ENCODE assay signal across 16 cellular contexts in genomic region chr14:104420990-104421389, GRCh38.
"Had no signal": no experiment of that assay in that cellular context is flagged by ENCODE, and none has a peak within 500 bp of the region (broad histone marks: within the 10 kb centered on the region; RNA-seq: fewer than 3 reads in every experiment).

No MANE protein-coding gene starts in this region.

- H3K36me3 ChIP-seq: ascending aorta, right lobe of liver, spleen, thyroid gland had no signal

- H3K4me3 ChIP-seq: ascending aorta, dorsolateral prefrontal cortex, psoas muscle, right lobe of liver, spleen, thyroid gland had no signal

- ATAC-seq: natural killer cell, psoas muscle, right lobe of liver, T-cell had no signal

- H3K4me2 ChIP-seq: SK-N-SH had no signal

- H3K27me3 ChIP-seq: ascending aorta, right lobe of liver, spleen, thyroid gland had no signal

- H3K27ac ChIP-seq: ascending aorta, dorsolateral prefrontal cortex, psoas muscle, right lobe of liver, spleen, thyroid gland had no signal

- H3K4me1 ChIP-seq: ascending aorta, psoas muscle, right lobe of liver had no signal

- H3K9me3 ChIP-seq: ascending aorta, psoas muscle, right lobe of liver, SK-N-SH, spleen, thyroid gland had no signal

- H3K9ac ChIP-seq: SK-N-SH had no signal

- DNase-seq: activated CD4-positive, alpha-beta T cell treated with anti-CD3 and anti-CD28 coated beads, Interleukin-2, amount 50 U/mL, for 48 hours; activated naive CD4-positive, alpha-beta T cell treated with Interleukin-2 at 50 U/mL for 16 hours; mammary epithelial cell; natural killer cell; nucleus accumbens; psoas muscle; SHP77; spleen; stimulated activated CD4-positive, alpha-beta T cell treated with anti-CD3 and anti-CD28 coated beads, Interleukin-1b, Interleukin-23, amount 100 ng/mL, for 48 hours; T-helper 9 cell; thyroid gland had no signal
